In genomic region chr2:171325886-171326585, GRCh38 we compare ENCODE assay signal across 1 cellular context.
TF ChIP-seq lines count a peak whose summit lies in the region.

No MANE protein-coding gene starts in this region.

TF ChIP-seq in GM23338, 12 proteins besides CTCF, POLR2A, EP300 and RAD21 (continued from another document):
- no peak for TF ChIP-seq EZH2 (IDR thresholded peaks at IDR 0.05; ENCODE audit: low read depth, unreplicated experiment)
- no peak for TF ChIP-seq REST (IDR thresholded peaks at IDR 0.05; ENCODE audit: unreplicated experiment)
- TF ChIP-seq ZNF114 (CRISPR knock-in tag; IDR thresholded peaks at IDR 0.05): no peak
- no peak for TF ChIP-seq ETS1 (IDR thresholded peaks at IDR 0.05)
- TF ChIP-seq STAT1 (IDR thresholded peaks at IDR 0.05; ENCODE audit: unreplicated experiment): no peak
